8 cellular contexts compared by ENCODE assay signal in the genomic region with DNA sequence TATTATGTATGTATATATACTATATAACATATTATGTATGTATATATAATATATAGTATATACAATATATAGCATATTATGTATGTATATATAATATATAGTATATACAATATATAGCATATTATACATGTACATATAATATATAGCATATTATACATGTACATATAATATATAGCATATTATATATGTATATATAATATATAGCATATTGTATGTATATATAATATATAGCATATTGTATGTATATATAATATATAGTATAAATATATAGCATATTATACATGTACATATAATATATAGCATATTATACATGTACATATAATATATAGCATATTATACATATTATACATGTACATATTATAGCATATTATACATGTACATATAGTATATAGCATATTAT. TPM values are rescaled to one million over a fixed set of nuclear protein-coding genes. Genes with fewer than 3 reads are reported as not detected.
"Had no signal": no experiment of that assay in that cellular context is flagged by ENCODE, and none has a peak within 500 bp of the region (broad histone marks: within the 10 kb centered on the region; RNA-seq: fewer than 3 reads in every experiment).

No MANE protein-coding gene starts in this region.

RNA-seq across cellular contexts. Expression of gene IKZF3, which starts 13.9 kb away (rescaled TPM):
- total RNA-seq: LHCN-M2, MCF 10A, NCI-H460, SJSA1 had no signal
- polyA plus RNA-seq: SK-N-SH had no signal

RNA-seq across cellular contexts. Expression of gene ZPBP2, which starts 17.8 kb away (rescaled TPM):
- total RNA-seq: LHCN-M2, MCF 10A, NCI-H460, OCI-LY7, PC-9, Right ventricle myocardium superior, SJSA1 had no signal
- polyA plus RNA-seq: SK-N-SH had no signal
